Comparison of ENCODE assay signal across 12 cellular contexts in genomic region chr13:49086711-49087110, GRCh38.
DNase-seq lines count a peak whose midpoint lies in the region; ATAC-seq, FAIRE-seq and TF ChIP-seq lines count a peak whose summit lies in the region.
"Had no signal": no experiment of that assay in that cellular context is flagged by ENCODE, and none has a peak within 500 bp of the region (broad histone marks: within the 10 kb centered on the region; RNA-seq: fewer than 3 reads in every experiment).

No MANE protein-coding gene starts in this region.

- no peak for TF ChIP-seq POLR2A in lower leg skin (IDR thresholded peaks at IDR 0.05)

- no peaks in the 10 kb centered on the region for H3K9me3 ChIP-seq in A673 (ENCODE audit: low read depth, low read length, poor library complexity, severe bottlenecking)
- no peaks in the 10 kb centered on the region for H3K9me3 ChIP-seq in BE2C
- H3K9me3 ChIP-seq: HAP-1 had no signal

- intact Hi-C loops in A673 (cut with micrococcal nuclease; ENCODE audit: unreplicated experiment), result no loop called here
- intact Hi-C loops in lower leg skin (cut with DNase I; ENCODE audit: low total_unique reads), result no loop called here

- no peaks in the 10 kb centered on the region for H3K36me3 ChIP-seq in A673 (ENCODE audit: insufficient read depth, low read length, poor library complexity, severe bottlenecking)
- H3K36me3 ChIP-seq in BE2C, result peaks cover 8% of the 10 kb centered on the region; the same call in 1 of the 2 replicates
- H3K36me3 ChIP-seq: HAP-1 had no signal

- CTCF ChIA-PET in A673 (lab: Charles Lee), result no interaction called here

- H3K27me3 ChIP-seq in A673 (replicated peaks; ENCODE audit: insufficient read depth, low read depth, low read length, poor library complexity) (no peaks in the 10 kb centered on the region), BE2C (no peaks in the 10 kb centered on the region)

- BruUV-seq in A673 (replicated peaks; lab: Mats Ljungman, UMichigan), result no TSS peak

- no peak for TF ChIP-seq CTCF in A673 (conservative IDR thresholded peaks at IDR 0.05; ENCODE audit: low read depth, low read length)
- no peak for TF ChIP-seq CTCF in BE2C (IDR thresholded peaks at IDR 0.05; ENCODE audit: low read depth, low read length)
- no peak for TF ChIP-seq CTCF in lower leg skin (IDR thresholded peaks at IDR 0.05)

- POLR2A ChIA-PET in A673 (lab: Charles Lee; ENCODE audit: low non-redundant PET), result no interaction called here

- H3K4me1 ChIP-seq in A673 (ENCODE audit: insufficient read depth, low read length, poor library complexity, severe bottlenecking) (no peaks in the 10 kb centered on the region), BE2C (no peaks in the 10 kb centered on the region)
- H3K4me1 ChIP-seq: HAP-1 had no signal

- ATAC-seq in GM21526 (IDR thresholded peaks at IDR 0.05; ENCODE audit: low FRiP score, unreplicated experiment), result no peak

- peak; percentile 11 for DNase-seq in A673 (ENCODE audit: low spot score)
- peak; percentile 66 for DNase-seq in HT1080 (ENCODE audit: low read depth)
- peak; percentile 9 for DNase-seq in kidney tubule cell (ENCODE audit: low spot score)
- no peak for DNase-seq in SIG-M5 (lab: John Stamatoyannopoulos, UW)
- no peak for DNase-seq in BE2C
- DNase-seq in lower leg skin (ENCODE audit: low spot score in 2 of 2), result no peak
- DNase-seq: NCI-H1694 treated with DMSO at 0.1 percent for 48 hours, NCI-H748 treated with DMSO at 0.1 percent for 48 hours had no signal

- no peak overlapping the region for H3K4me3 ChIP-seq in A673 (ENCODE audit: low read depth, low read length, poor library complexity, severe bottlenecking)
- no peak overlapping the region for H3K4me3 ChIP-seq in BE2C (ENCODE audit: low read depth, low read length)
- no peak overlapping the region for H3K4me3 ChIP-seq in lower leg skin (ENCODE audit: low read depth, poor library complexity, severe bottlenecking)
- H3K4me3 ChIP-seq: HAP-1, lung had no signal

- peak; percentile 51 for FAIRE-seq in colon (lab: Jason Lieb, UNC)

- H3K27ac ChIP-seq in A673 (ENCODE audit: low read depth, low read length, poor library complexity, severe bottlenecking), result no peak overlapping the region

- WGBS in lower leg skin, 2 donors, result 18 to 23% methylated on average over 2 of the region's 2 CpGs

Comparison
In these comparisons a context has a peak if more than half of its experiments do, and no peak if none do; other contexts are left out.
1. DNase-seq: peak in A673 (single experiment), HT1080 (single experiment) and kidney tubule cell (single experiment); none in SIG-M5 (single experiment), BE2C (single experiment) and lower leg skin (0 of 2).